Comparison of ENCODE assay signal across 8 cellular contexts in the genomic region with DNA sequence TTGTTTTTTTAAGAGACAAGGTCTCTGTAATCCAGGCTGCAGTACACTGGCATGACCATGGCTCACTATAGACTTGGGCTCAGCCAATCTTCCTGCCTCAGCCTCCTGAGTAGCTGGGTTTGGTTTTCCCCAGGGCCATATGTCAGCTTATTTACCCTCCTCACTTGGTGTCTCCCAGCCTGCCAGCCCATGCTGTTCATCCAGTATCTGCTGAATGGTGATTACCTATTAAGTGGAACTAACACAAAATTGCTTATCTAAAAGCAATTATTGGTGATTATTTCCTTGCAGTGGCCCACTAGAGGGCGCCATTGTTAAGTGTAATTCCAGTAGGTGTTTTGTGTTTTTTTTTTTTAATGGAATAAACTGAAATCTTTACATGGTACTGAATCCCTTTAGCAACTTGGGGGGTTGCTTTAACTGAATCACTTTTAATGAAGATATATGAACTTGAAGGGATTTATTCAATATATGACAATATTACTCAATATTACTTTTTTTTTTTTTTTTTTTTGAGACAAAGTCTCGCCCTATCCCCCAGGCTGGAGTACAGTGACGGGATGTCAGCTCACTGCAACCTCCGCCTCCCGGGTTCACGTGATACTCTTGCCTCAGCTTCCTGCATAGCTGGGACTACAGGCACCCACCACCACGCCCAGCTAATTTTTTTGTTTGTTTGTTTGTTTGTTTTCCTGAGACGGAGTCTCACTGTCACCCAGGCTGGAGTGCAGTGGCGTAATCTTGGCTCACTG. TPM values are rescaled to one million over a fixed set of nuclear protein-coding genes. Genes with fewer than 3 reads are reported as not detected.
DNase-seq lines count a peak whose midpoint lies in the region; ATAC-seq, FAIRE-seq and TF ChIP-seq lines count a peak whose summit lies in the region.

No MANE protein-coding gene starts in this region.

- 17% methylated on average over 9 of the region's 9 CpGs for WGBS in right lobe of liver (ENCODE audit: insufficient coverage, low coverage, low lambda C conversion rate, missing lambda C conversion rate)

- no peak for FAIRE-seq in bronchial epithelial cell (lab: Jason Lieb, UNC)

- DNase-seq in NCI-H2081 (lab: John Stamatoyannopoulos, UW) = peak; percentile 67 to 68
- DNase-seq in bronchial epithelial cell (ENCODE audit: low read depth) = peak; percentile 53
- DNase-seq in right lobe of liver = peak in 2 of 3 donors; percentile 53 to 68
- peak; percentile 59 for DNase-seq in stimulated activated CD8-positive, alpha-beta memory T cell treated with anti-CD3 and anti-CD28 coated beads, Interleukin-15, amount 100 ng/mL, for 1 hour (ENCODE audit: low read depth)

- ATAC-seq in right lobe of liver (peak; percentile 57 to 68 (median 64)), HG03571 (IDR thresholded peaks at IDR 0.05; ENCODE audit: unreplicated experiment) (no peak), GM19467 (IDR thresholded peaks at IDR 0.05; ENCODE audit: unreplicated experiment) (no peak)

- H3K4me3 ChIP-seq in WI38 (ENCODE audit: low read depth, low read length) (no peak overlapping the region), bronchial epithelial cell (ENCODE audit: low read depth, low read length) (no peak overlapping the region), right lobe of liver (no peak overlapping the region)

- H3K27ac ChIP-seq in right lobe of liver = no peak overlapping the region

- H3K27me3 ChIP-seq in bronchial epithelial cell (ENCODE audit: control insufficient read depth, insufficient read depth, low read length) (no peaks in the 10 kb centered on the region), right lobe of liver (no peaks in the 10 kb centered on the region)

- no peak for TF ChIP-seq POLR2A in right lobe of liver (IDR thresholded peaks at IDR 0.05)

- H3K36me3 ChIP-seq in bronchial epithelial cell (ENCODE audit: control insufficient read depth, insufficient read depth, low read length) (peaks cover 6% of the 10 kb centered on the region), right lobe of liver (peaks cover 0 to 23% (median 14%) of the 10 kb centered on the region in 4 donors)

- TF ChIP-seq CTCF in GM12872 (IDR thresholded peaks at IDR 0.05; ENCODE audit: insufficient read depth, low read depth, low read length) (peak; percentile 53), WI38 (IDR thresholded peaks at IDR 0.05; ENCODE audit: low read depth, low read length) (peak; percentile 57; the same call in 1 of the 2 replicates), bronchial epithelial cell (IDR thresholded peaks at IDR 0.05; ENCODE audit: insufficient read depth, low read length, severe bottlenecking) (peak; percentile 49), right lobe of liver (IDR thresholded peaks at IDR 0.05) (peak; percentile 66 to 83 (median 80))

- no peaks in the 10 kb centered on the region for H3K4me1 ChIP-seq in right lobe of liver

- H3K9me3 ChIP-seq in right lobe of liver = no peaks in the 10 kb centered on the region

- intact Hi-C loops in right lobe of liver (cut with DNase I) = loop anchor here (5.0 to 10.0 kb wide), 3 partner anchors 57 to 235 kb away; no protein-coding TSS in a partner anchor

RNA-seq across cellular contexts. Expression of a gene that starts 13.8 kb away (rescaled TPM):
- 20.0 and 38.7 TPM in 2 replicates for total RNA-seq in bronchial epithelial cell
- total RNA-seq in right lobe of liver = 10 to 100 TPM in 5 of 6 experiments, 1 to 10 TPM in 1; 9.3 to 15.9 (median 13.3) TPM

RNA-seq across cellular contexts. Expression of a gene that starts 43.0 kb away (rescaled TPM):
- total RNA-seq in bronchial epithelial cell = not detected in 2 replicates
- under 1 TPM in 1 of 6 experiments, not detected in 5; 0.15 TPM for total RNA-seq in right lobe of liver

Comparison
In these comparisons a context has a peak if more than half of its experiments do, and no peak if none do; other contexts are left out.
1. ATAC-seq: peak in right lobe of liver (4 of 4); none in HG03571 (single experiment) and GM19467 (single experiment).
2. Peak in every context shown above with its lines, with median percentiles within 50 percentile points of each other: CTCF ChIP-seq and DNase-seq.